Comparison of ENCODE assay signal across 21 cellular contexts in genomic region chr13:62525652-62526051, GRCh38.
"Had no signal": no experiment of that assay in that cellular context is flagged by ENCODE, and none has a peak within 500 bp of the region (broad histone marks: within the 10 kb centered on the region; RNA-seq: fewer than 3 reads in every experiment).

No MANE protein-coding gene starts in this region.

- H3K27ac ChIP-seq: PC-9, VCaP had no signal

- FAIRE-seq: astrocyte had no signal

- ATAC-seq: activated T-cell treated with anti-CD3 and anti-CD28 coated beads, Interleukin-2, amount 50 U/mL, for 4 hours; T-helper 17 cell had no signal

- DNase-seq: activated CD4-positive, alpha-beta memory T cell treated with anti-CD3 and anti-CD28 coated beads for 36 hours; activated CD4-positive, alpha-beta T cell treated with anti-CD3 and anti-CD28 coated beads, Interleukin-2, amount 10 ng/mL, durations not matched to agents 7 days and 5 days; activated CD4-positive, CD25-positive, alpha-beta regulatory T cell; activated CD8-positive, alpha-beta memory T cell treated with anti-CD3 and anti-CD28 coated beads for 24 hours; activated effector memory CD4-positive, alpha-beta T cell treated with anti-CD3 and anti-CD28 coated beads, Interleukin-2, amount 50 U/mL, for 16 hours; activated naive CD4-positive, alpha-beta T cell treated with anti-CD3 and anti-CD28 coated beads for 36 hours; activated T-cell treated with anti-CD3 and anti-CD28 coated beads, Interleukin-2, amount 50 U/mL, for 4 hours; amygdala; Kasumi-1; NCI-H1694; NCI-H2029; NCI-H2107; NCI-H2171 treated with DMSO at 0.1 percent for 48 hours; NCI-H226; NCI-H526 treated with DMSO at 0.1 percent for 48 hours; NK-92 treated with Interleukin-12 subunit alpha and Interleukin-12 subunit beta, amount 100 ng/mL, for 24 hours; PC-9; T-helper 17 cell; T-helper 9 cell had no signal

- H3K4me3 ChIP-seq: PC-9 had no signal
